Comparison of ENCODE assay signal across 9 cellular contexts in genomic region chr10:91597397-91597881, GRCh38. TPM values are rescaled to one million over a fixed set of nuclear protein-coding genes. Genes with fewer than 3 reads are reported as not detected.
DNase-seq lines count a peak whose midpoint lies in the region; ATAC-seq, FAIRE-seq and TF ChIP-seq lines count a peak whose summit lies in the region.
"Had no signal": no experiment of that assay in that cellular context is flagged by ENCODE, and none has a peak within 500 bp of the region (broad histone marks: within the 10 kb centered on the region; RNA-seq: fewer than 3 reads in every experiment).

No MANE protein-coding gene starts in this region.

- H3K9ac ChIP-seq in K562 (ENCODE audit: insufficient read depth in 1 of 2, low read depth in 2 of 2, low read length in 2 of 2): no peak overlapping the region

- no peaks in the 10 kb centered on the region for H3K9me3 Mint-ChIP-seq in GM23338
- H3K9me3 Mint-ChIP-seq: activated naive CD8-positive, alpha-beta T cell treated with anti-CD3 and anti-CD28 coated beads, Interleukin-2, amount 50 U/mL, for 24 hours had no signal

- no peak for TF ChIP-seq EP300 in K562 (IDR thresholded peaks at IDR 0.05; ENCODE audit: low read length)

- WGBS in K562 (ENCODE audit: insufficient coverage, low coverage, missing lambda C conversion rate): 37% methylated on average over 7 of the region's 7 CpGs
- 44% methylated on average over 7 of the region's 7 CpGs for WGBS in hepatocyte (ENCODE audit: low lambda C conversion rate, missing lambda C conversion rate)

- H3K9me2 ChIP-seq in hepatocyte (replicated peaks; ENCODE audit: insufficient read depth): no peaks in the 10 kb centered on the region
- H3K9me2 ChIP-seq in GM23338 (ENCODE audit: insufficient read depth): no peaks in the 10 kb centered on the region; the same call in none of the 2 replicates

- BruUV-seq in K562 (replicated peaks; lab: Mats Ljungman, UMichigan): no TSS peak

- H4K20me1 ChIP-seq in K562 (replicated peaks; ENCODE audit: control insufficient read depth, insufficient read depth, low read length) (no peaks in the 10 kb centered on the region), hepatocyte (ENCODE audit: insufficient read depth, poor library complexity, severe bottlenecking) (no peaks in the 10 kb centered on the region), GM23338 (replicated peaks; ENCODE audit: insufficient read depth) (no peaks in the 10 kb centered on the region)

- H3K79me2 ChIP-seq in K562 (ENCODE audit: control insufficient read depth, insufficient read depth, low read length) (no peaks in the 10 kb centered on the region), hepatocyte (no peaks in the 10 kb centered on the region), GM23338 (replicated peaks; ENCODE audit: insufficient read depth) (no peaks in the 10 kb centered on the region)

- H3K4me2 ChIP-seq in K562 (ENCODE audit: insufficient read depth, low read length): no peak overlapping the region; the same call in 1 of the 2 replicates
- peak overlapping the region; percentile 62 for H3K4me2 ChIP-seq in hepatocyte
- H3K4me2 ChIP-seq in GM23338: no peak overlapping the region

- in situ Hi-C loops in K562 (cut with MboI): no loop called here

- ATAC-seq in K562 (no peak), HG02798 (IDR thresholded peaks at IDR 0.05; ENCODE audit: poor library complexity, unreplicated experiment) (no peak), left lobe of liver (no peak), GM23338 (no peak)
- ATAC-seq: activated naive CD8-positive, alpha-beta T cell treated with anti-CD3 and anti-CD28 coated beads, Interleukin-2, amount 50 U/mL, for 24 hours had no signal

- no peak for FAIRE-seq in K562 (lab: Jason Lieb, UNC)

- intact Hi-C loops in K562 (cut with micrococcal nuclease): no loop called here

- CTCF ChIA-PET in K562 (lab: Yijun Ruan, JAX; ENCODE audit: low intra/inter-chr PET ratio): no interaction called here

- H3K27ac Mint-ChIP-seq in GM23338: no peak overlapping the region
- H3K27ac Mint-ChIP-seq: activated naive CD8-positive, alpha-beta T cell treated with anti-CD3 and anti-CD28 coated beads, Interleukin-2, amount 50 U/mL, for 24 hours had no signal

- DNase-seq in NCI-H146 (lab: John Stamatoyannopoulos, UW) (peak; percentile 61), K562 (ENCODE audit: extremely low read depth in 1 of 4, low spot score in 3 of 4) (no peak), hepatocyte (ENCODE audit: low spot score) (peak; percentile 61), superior temporal gyrus (ENCODE audit: extremely low spot score) (peak; percentile 63), ureter (ENCODE audit: low spot score) (no peak), left lobe of liver (ENCODE audit: low spot score) (no peak), GM23338 (ENCODE audit: low spot score) (no peak)
- DNase-seq: activated naive CD8-positive, alpha-beta T cell treated with anti-CD3 and anti-CD28 coated beads, Interleukin-2, amount 50 U/mL, for 24 hours had no signal

- H3K4me1 Mint-ChIP-seq in GM23338: no peaks in the 10 kb centered on the region; the same call in 2 of the 3 replicates

- no peak overlapping the region; the same call in 1 of the 2 replicates for H2AFZ ChIP-seq in K562 (ENCODE audit: low read depth, low read length)
- H2AFZ ChIP-seq in hepatocyte: no peak overlapping the region
- H2AFZ ChIP-seq in GM23338: no peak overlapping the region

- H3K27me3 Mint-ChIP-seq in GM23338 (ENCODE audit: insufficient read depth, low read depth, poor library complexity): no peaks in the 10 kb centered on the region

- no peaks in the 10 kb centered on the region for H3K27me3 ChIP-seq in K562 (ENCODE audit: control insufficient read depth in 2 of 2, insufficient read depth in 2 of 2, low read length in 2 of 2)
- H3K27me3 ChIP-seq in hepatocyte: no peaks in the 10 kb centered on the region
- H3K27me3 ChIP-seq in GM23338 (ENCODE audit: insufficient read depth): no peaks in the 10 kb centered on the region

- no peak for TF ChIP-seq RAD21 in K562 (CRISPR knock-in tag; conservative IDR thresholded peaks at IDR 0.05 in 1 of 2, IDR thresholded peaks at IDR 0.05 in 1 of 2)

- no peak overlapping the region for H3K4me3 Mint-ChIP-seq in GM23338
- H3K4me3 Mint-ChIP-seq: activated naive CD8-positive, alpha-beta T cell treated with anti-CD3 and anti-CD28 coated beads, Interleukin-2, amount 50 U/mL, for 24 hours had no signal

- no peak overlapping the region for H3K4me3 ChIP-seq in K562
- no peak overlapping the region for H3K4me3 ChIP-seq in hepatocyte
- H3K4me3 ChIP-seq in GM23338: no peak overlapping the region

- H3K9me1 ChIP-seq in K562 (ENCODE audit: control insufficient read depth, insufficient read depth, low read length): no peaks in the 10 kb centered on the region

- H3K9me3 ChIP-seq in K562 (replicated peaks; ENCODE audit: control insufficient read depth, insufficient read depth, low read depth, low read length) (no peaks in the 10 kb centered on the region), hepatocyte (ENCODE audit: low read depth) (no peaks in the 10 kb centered on the region)

- H3K36me3 Mint-ChIP-seq in GM23338 (ENCODE audit: low read depth): no peaks in the 10 kb centered on the region

- H3K27ac ChIP-seq in K562 (ENCODE audit: extremely low read depth, low read depth, low read length) (no peak overlapping the region), hepatocyte (peak overlapping the region; percentile 85), GM23338 (ENCODE audit: low read depth) (no peak overlapping the region)

- H3F3A ChIP-seq in GM23338 (replicated peaks; ENCODE audit: low read depth): no peaks in the 10 kb centered on the region

- H3K4me1 ChIP-seq in K562 (replicated peaks in 1 of 2; ENCODE audit: control insufficient read depth in 2 of 2, insufficient read depth in 2 of 2, low read length in 2 of 2) (peaks cover 0 to 13% of the 10 kb centered on the region in 2 experiments; a peak in 4 of 5 replicates), hepatocyte (ENCODE audit: insufficient read depth) (peaks cover 42% of the 10 kb centered on the region), GM23338 (ENCODE audit: insufficient read depth) (no peaks in the 10 kb centered on the region)

- no peak for TF ChIP-seq POLR2A in K562 (conservative IDR thresholded peaks at IDR 0.05)

- POLR2A ChIA-PET in K562 (lab: Yijun Ruan, JAX): interaction anchor here (1.2 to 1.8 kb wide), 3 partner anchors 9 to 18 kb away, joined by 3 to 13 read pairs (median 3); no protein-coding TSS in a partner anchor

- H3K36me3 ChIP-seq in K562 (ENCODE audit: control insufficient read depth, insufficient read depth, low read length) (no peaks in the 10 kb centered on the region), hepatocyte (replicated peaks; ENCODE audit: insufficient read depth, low read depth) (no peaks in the 10 kb centered on the region), GM23338 (ENCODE audit: insufficient read depth) (no peaks in the 10 kb centered on the region)

- TF ChIP-seq CTCF in K562 (IDR thresholded peaks at IDR 0.05 in 2 of 3, conservative IDR thresholded peaks at IDR 0.05 in 1 of 3; ENCODE audit: insufficient read depth in 2 of 3, low read depth in 1 of 3, low read length in 3 of 3): no peak
- TF ChIP-seq CTCF in hepatocyte (IDR thresholded peaks at IDR 0.05; ENCODE audit: poor library complexity): no peak
- no peak for TF ChIP-seq CTCF in GM23338 (conservative IDR thresholded peaks at IDR 0.05; ENCODE audit: low read depth in 2 of 2)

TF ChIP-seq in K562, 482 proteins besides CTCF, POLR2A, EP300 and RAD21:
- TF ChIP-seq BHLHE40 (IDR thresholded peaks at IDR 0.05; ENCODE audit: low read length): no peak
- TF ChIP-seq NFIC (IDR thresholded peaks at IDR 0.05): 0 out of 2 replicates have a peak, but pooled peaks have one; percentile 0

TF ChIP-seq in GM23338, 12 proteins besides CTCF, POLR2A, EP300 and RAD21 (continues in another document):
- TF ChIP-seq EZH2phosphoT487 (IDR thresholded peaks at IDR 0.05; ENCODE audit: unreplicated experiment): no peak
- TF ChIP-seq POLR2AphosphoS5 (IDR thresholded peaks at IDR 0.05; ENCODE audit: low read depth): no peak
- TF ChIP-seq STAT1 (IDR thresholded peaks at IDR 0.05; ENCODE audit: unreplicated experiment): no peak

RNA-seq across cellular contexts. Expression of gene PPP1R3C, which starts 35.4 kb away (rescaled TPM):
- not detected in 2 replicates for total RNA-seq in K562 (2011; cell fraction: chromatin; rRNA removed; ENCODE audit: low replicate concordance)
- total RNA-seq in K562 (2011; cell fraction: nucleolus; rRNA removed): 0.26 TPM in 1 of 2 replicates, not detected in the other
- 0.15 TPM in 1 of 2 replicates, not detected in the other for total RNA-seq in K562 (2011; cell fraction: nucleoplasm; rRNA removed)
- total RNA-seq in K562 (2014; rRNA removed) (0.08 TPM in 1 of 2 replicates, not detected in the other), K562 (2014; rRNA removed; fragmentation: Illumina TruSeq; extraction: Trizol) (0.10 and 0.11 TPM in 2 replicates), K562 (2015; rRNA removed; fragmentation: Illumina TruSeq; extraction: Trizol) (not detected in 2 replicates), K562 (2021) (0.24 TPM in 1 of 2 replicates, not detected in the other), hepatocyte (45.0 and 65.7 TPM in 2 replicates), ureter (113 TPM), left lobe of liver (136 TPM)
- polyA plus RNA-seq in K562 (2011; rRNA removed) (0.06 and 4.5 TPM in 2 replicates), K562 (2014; fragmentation: Illumina TruSeq; extraction: Trizol) (0.10 TPM in 2 replicates), K562 (2014; fragmentation: Nextera tagmentation; extraction: Ambion mirVana) (under 1 TPM; 0.13 to 0.14 TPM), K562 (2014; rRNA removed) (0.07 TPM in 1 of 2 replicates, not detected in the other), hepatocyte (9.6 and 20.2 TPM in 2 replicates), GM23338 (2016; fragmentation: Nextera tagmentation; extraction: Ambion mirVana) (0.91 and 0.94 TPM in 2 replicates)
- 3.0 TPM in 1 of 2 replicates, not detected in the other for polyA plus RNA-seq in K562 (2011; cell fraction: cytosol; rRNA removed)
- polyA plus RNA-seq in K562 (2011; cell fraction: nucleus; rRNA removed): 0.14 and 4.2 TPM in 2 replicates
- 0.12 and 0.69 TPM in 2 replicates for polyA plus RNA-seq in K562 (2012)
- 7.1 TPM in 1 of 2 replicates, not detected in the other for polyA minus RNA-seq in K562 (2011; rRNA and poly(A)+ RNA removed)
- 2.0 TPM in 1 of 2 replicates, not detected in the other for polyA minus RNA-seq in K562 (2011; cell fraction: cytosol; rRNA and poly(A)+ RNA removed)
- polyA minus RNA-seq in K562 (2011; cell fraction: nucleus; rRNA and poly(A)+ RNA removed): 0.27 and 10.4 TPM in 2 replicates
- total RNA-seq in GM23338 (2014; rRNA removed; shearing (Covaris generic)): 1.6 and 1.8 TPM in 2 replicates

Comparison
In these comparisons a context has a peak if more than half of its experiments do, and no peak if none do; other contexts are left out.
1. DNase-seq: peak in NCI-H146 (single experiment), hepatocyte (single experiment) and superior temporal gyrus (single experiment); none in K562 (0 of 4), ureter (single experiment), left lobe of liver (single experiment) and GM23338 (single experiment).
2. RNA of gene PPP1R3C, which starts 35.4 kb away (total RNA-seq): 136 TPM in left lobe of liver (single experiment), 113 TPM in ureter (single experiment) and 45.0 to 65.7 TPM in hepatocyte; 1.6 to 1.8 TPM in GM23338 and 0.08 to 0.26 TPM in K562; every median in the first group is over 10 times any median in the second.